ENCODE assay signal across 11 cellular contexts in genomic region chr1:38476111-38476783, GRCh38.
DNase-seq lines count a peak whose midpoint lies in the region; ATAC-seq and TF ChIP-seq lines count a peak whose summit lies in the region.
"Had no signal": no experiment of that assay in that cellular context is flagged by ENCODE, and none has a peak within 500 bp of the region (broad histone marks: within the 10 kb centered on the region; RNA-seq: fewer than 3 reads in every experiment).

No MANE protein-coding gene starts in this region.

- DNase-seq in GM10248 (ENCODE audit: extremely low spot score) (peak; percentile 32), MM.1S (peak; percentile 21), head of caudate nucleus (peak in 39 of 42 donors; percentile 7 to 67 (median 42)), foreskin keratinocyte (no peak)
- DNase-seq in activated CD4-positive, alpha-beta memory T cell treated with anti-CD3 and anti-CD28 coated beads, Interleukin-2, amount 10 ng/mL, durations not matched to agents 7 days and 5 days: no peak
- no peak for DNase-seq in activated naive CD4-positive, alpha-beta T cell treated with anti-CD3 and anti-CD28 coated beads for 36 hours
- DNase-seq: NCI-H774 had no signal

- TF ChIP-seq CTCF in GM10248 (IDR thresholded peaks at IDR 0.05; ENCODE audit: control extremely low read depth, extremely low read depth, low read depth, missing control alignments) (no peak), MM.1S (IDR thresholded peaks at IDR 0.05; ENCODE audit: low read length) (no peak), neutrophil (IDR thresholded peaks at IDR 0.05) (no peak), foreskin keratinocyte (conservative IDR thresholded peaks at IDR 0.05) (no peak)

- peak overlapping the region; percentile 98 for H3K27ac ChIP-seq in MM.1S (ENCODE audit: low read length)
- H3K27ac ChIP-seq in neutrophil: peak overlapping the region; percentile 91
- no peak overlapping the region for H3K27ac ChIP-seq in foreskin keratinocyte

- H3K4me3 ChIP-seq in MM.1S (ENCODE audit: low read length) (peak overlapping the region; percentile 64), neutrophil (ENCODE audit: low read depth in 1 of 2, low read length in 1 of 2) (peak overlapping the region; percentile 42 to 60)

- H3K36me3 Mint-ChIP-seq in activated CD4-positive, alpha-beta memory T cell treated with anti-CD3 and anti-CD28 coated beads, Interleukin-2, amount 10 ng/mL, durations not matched to agents 7 days and 5 days (ENCODE audit: low read depth): no peaks in the 10 kb centered on the region
- H3K36me3 Mint-ChIP-seq in activated naive CD4-positive, alpha-beta T cell treated with anti-CD3 and anti-CD28 coated beads for 36 hours (ENCODE audit: low read depth): no peaks in the 10 kb centered on the region

- no peak overlapping the region for H3K4me3 Mint-ChIP-seq in activated CD4-positive, alpha-beta memory T cell treated with anti-CD3 and anti-CD28 coated beads, Interleukin-2, amount 10 ng/mL, durations not matched to agents 7 days and 5 days
- H3K4me3 Mint-ChIP-seq in activated naive CD4-positive, alpha-beta T cell treated with anti-CD3 and anti-CD28 coated beads for 36 hours: no peak overlapping the region
- H3K4me3 Mint-ChIP-seq: activated T-helper 1 cell treated with anti-CD3 and anti-CD28 coated beads, Interleukin-12 subunit alpha, Interleukin-12 subunit beta, Interleukin-2, Interleukin-4 antibody, amounts not matched to agents 30 ng/mL and 10 ng/mL and 1 ng/mL, durations not matched to agents 14 hours and 24 hours and 36 hours; T-helper 2 cell treated with Interferon-gamma antibody and Interleukin-4, amounts not matched to agents 5 μg/mL and 100 μg/mL, for 36 hours had no signal

- peak overlapping the region; percentile 73 for H2AFZ ChIP-seq in MM.1S (ENCODE audit: low read length)

- intact Hi-C loops in head of caudate nucleus (cut with DNase I): no loop called here
- intact Hi-C loops in activated naive CD4-positive, alpha-beta T cell treated with anti-CD3 and anti-CD28 coated beads for 36 hours (cut with micrococcal nuclease): no loop called here

- H3K27me3 ChIP-seq in MM.1S (replicated peaks; ENCODE audit: insufficient read depth, low read length) (no peaks in the 10 kb centered on the region), neutrophil (no peaks in the 10 kb centered on the region), foreskin keratinocyte (peaks cover 41% of the 10 kb centered on the region)

- H3K36me3 ChIP-seq in MM.1S (replicated peaks; ENCODE audit: insufficient read depth, low read length) (no peaks in the 10 kb centered on the region), neutrophil (no peaks in the 10 kb centered on the region)

- H3K9me3 ChIP-seq in MM.1S (replicated peaks; ENCODE audit: insufficient read depth, low read length) (no peaks in the 10 kb centered on the region), neutrophil (no peaks in the 10 kb centered on the region)

- H4K20me1 ChIP-seq in MM.1S (ENCODE audit: insufficient read depth, low read length): no peaks in the 10 kb centered on the region

- peaks cover 21% of the 10 kb centered on the region for H3F3A ChIP-seq in MM.1S (ENCODE audit: insufficient read depth, low read length)

- H3K79me2 ChIP-seq in MM.1S (ENCODE audit: low read length): no peaks in the 10 kb centered on the region

- no peak overlapping the region for H3K27ac Mint-ChIP-seq in activated CD4-positive, alpha-beta memory T cell treated with anti-CD3 and anti-CD28 coated beads, Interleukin-2, amount 10 ng/mL, durations not matched to agents 7 days and 5 days
- no peak overlapping the region for H3K27ac Mint-ChIP-seq in activated naive CD4-positive, alpha-beta T cell treated with anti-CD3 and anti-CD28 coated beads for 36 hours
- H3K27ac Mint-ChIP-seq: activated T-helper 1 cell treated with anti-CD3 and anti-CD28 coated beads, Interleukin-12 subunit alpha, Interleukin-12 subunit beta, Interleukin-2, Interleukin-4 antibody, amounts not matched to agents 30 ng/mL and 10 ng/mL and 1 ng/mL, durations not matched to agents 14 hours and 24 hours and 36 hours; T-helper 2 cell treated with Interferon-gamma antibody and Interleukin-4, amounts not matched to agents 5 μg/mL and 100 μg/mL, for 36 hours had no signal

- CTCF ChIA-PET in GM10248 (lab: Yijun Ruan, JAX): interaction anchor here (1.1 to 4.7 kb wide), 7 partner anchors 10 to 404 kb away, joined by 3 to 16 read pairs (median 4); no protein-coding TSS in a partner anchor
- CTCF ChIA-PET in activated CD4-positive, alpha-beta memory T cell treated with anti-CD3 and anti-CD28 coated beads, Interleukin-2, amount 10 ng/mL, durations not matched to agents 7 days and 5 days (lab: Charles Lee): no interaction called here
- CTCF ChIA-PET in activated naive CD4-positive, alpha-beta T cell treated with anti-CD3 and anti-CD28 coated beads for 36 hours (lab: Charles Lee): no interaction called here

- H3K9me2 ChIP-seq in MM.1S (replicated peaks; ENCODE audit: insufficient read depth, low read length): no peaks in the 10 kb centered on the region

- POLR2A ChIA-PET in GM10248 (lab: Yijun Ruan, JAX): no interaction called here
- POLR2A ChIA-PET in activated CD4-positive, alpha-beta memory T cell treated with anti-CD3 and anti-CD28 coated beads, Interleukin-2, amount 10 ng/mL, durations not matched to agents 7 days and 5 days (lab: Charles Lee): interaction anchor here (0.5 kb wide), 1 partner anchor 82 kb away, joined by 3 read pairs; no protein-coding TSS in a partner anchor

- H3K27me3 Mint-ChIP-seq in activated CD4-positive, alpha-beta memory T cell treated with anti-CD3 and anti-CD28 coated beads, Interleukin-2, amount 10 ng/mL, durations not matched to agents 7 days and 5 days: peaks cover 63% of the 10 kb centered on the region
- peaks cover 38% of the 10 kb centered on the region for H3K27me3 Mint-ChIP-seq in activated naive CD4-positive, alpha-beta T cell treated with anti-CD3 and anti-CD28 coated beads for 36 hours (ENCODE audit: low read depth)

- H3K4me2 ChIP-seq in MM.1S (ENCODE audit: low read depth, low read length): peak overlapping the region; percentile 85

- H3K9ac ChIP-seq in MM.1S (ENCODE audit: low read length): peak overlapping the region; percentile 92

- peaks cover 4% of the 10 kb centered on the region for H3K4me1 Mint-ChIP-seq in activated CD4-positive, alpha-beta memory T cell treated with anti-CD3 and anti-CD28 coated beads, Interleukin-2, amount 10 ng/mL, durations not matched to agents 7 days and 5 days
- H3K4me1 Mint-ChIP-seq in activated naive CD4-positive, alpha-beta T cell treated with anti-CD3 and anti-CD28 coated beads for 36 hours (ENCODE audit: low read depth): peaks cover 10% of the 10 kb centered on the region

- no peaks in the 10 kb centered on the region for H3K9me3 Mint-ChIP-seq in activated CD4-positive, alpha-beta memory T cell treated with anti-CD3 and anti-CD28 coated beads, Interleukin-2, amount 10 ng/mL, durations not matched to agents 7 days and 5 days
- H3K9me3 Mint-ChIP-seq in activated naive CD4-positive, alpha-beta T cell treated with anti-CD3 and anti-CD28 coated beads for 36 hours: peaks cover 11% of the 10 kb centered on the region
- H3K9me3 Mint-ChIP-seq: activated T-helper 1 cell treated with anti-CD3 and anti-CD28 coated beads, Interleukin-12 subunit alpha, Interleukin-12 subunit beta, Interleukin-2, Interleukin-4 antibody, amounts not matched to agents 30 ng/mL and 10 ng/mL and 1 ng/mL, durations not matched to agents 14 hours and 24 hours and 36 hours had no signal

- ATAC-seq in foreskin keratinocyte (no peak), GM21423 (IDR thresholded peaks at IDR 0.05; ENCODE audit: unreplicated experiment) (no peak)

- H3K4me1 ChIP-seq in MM.1S (ENCODE audit: low read length) (peaks cover 12% of the 10 kb centered on the region), neutrophil (ENCODE audit: control insufficient read depth in 1 of 2, insufficient read depth in 1 of 2, low read depth in 1 of 2, low read length in 1 of 2) (peaks cover 35 to 51% of the 10 kb centered on the region in 2 experiments), foreskin keratinocyte (no peaks in the 10 kb centered on the region)

Comparison
In these comparisons a context has a peak if more than half of its experiments do, and no peak if none do; other contexts are left out.
1. DNase-seq: peak in GM10248 (single experiment), MM.1S (single experiment) and head of caudate nucleus (39 of 42); none in activated CD4-positive, alpha-beta memory T cell treated with anti-CD3 and anti-CD28 coated beads, Interleukin-2, amount 10 ng/mL, durations not matched to agents 7 days and 5 days (single experiment), activated naive CD4-positive, alpha-beta T cell treated with anti-CD3 and anti-CD28 coated beads for 36 hours (single experiment) and foreskin keratinocyte (0 of 2).